In the genomic region with DNA sequence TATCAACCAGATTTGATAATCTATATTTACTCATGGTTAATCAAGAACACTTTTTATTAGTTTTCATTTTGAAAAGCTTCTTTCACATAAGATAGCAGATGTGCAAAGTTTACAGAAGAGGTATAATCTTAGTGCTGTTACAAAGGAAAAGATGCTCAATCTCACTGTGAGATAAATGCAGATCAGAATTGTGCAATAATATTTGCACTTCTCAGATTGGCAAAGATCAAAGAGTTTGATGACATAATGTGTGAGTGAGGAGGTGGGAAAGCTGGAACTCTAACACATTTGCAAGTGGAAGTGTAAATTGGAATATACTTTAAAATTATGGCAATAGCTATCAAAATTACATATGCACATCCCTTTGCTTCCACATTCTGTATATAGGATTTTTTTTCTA, we compare ENCODE assay signal across 32 cellular contexts.
"Had no signal": no experiment of that assay in that cellular context is flagged by ENCODE, and none has a peak within 500 bp of the region (broad histone marks: within the 10 kb centered on the region; RNA-seq: fewer than 3 reads in every experiment).

No MANE protein-coding gene starts in this region.

- H3K36me3 ChIP-seq: adrenal gland, colonic mucosa, esophagus squamous epithelium, gastroesophageal sphincter, heart right ventricle, WERI-Rb-1 had no signal

- FAIRE-seq: endometrium, endothelial cell of umbilical vein had no signal

- H3K4me1 ChIP-seq: adrenal gland, body of pancreas, colonic mucosa, gastroesophageal sphincter had no signal

- H3K4me2 ChIP-seq: hepatocyte had no signal

- H3K27ac ChIP-seq: adrenal gland, body of pancreas, colonic mucosa, epithelial cell of prostate, esophagus squamous epithelium, gastroesophageal sphincter, heart right ventricle, hepatocyte, WERI-Rb-1 had no signal

- DNase-seq: activated B cell treated with CpG ODN at 0.5 μM for 24 hours; activated CD4-positive, alpha-beta T cell treated with anti-CD3 and anti-CD28 coated beads for 48 hours; activated CD4-positive, alpha-beta T cell treated with anti-CD3 and anti-CD28 coated beads, Interleukin-2, amount 50 U/mL, for 1 hour; activated CD4-positive, alpha-beta T cell treated with anti-CD3 and anti-CD28 coated beads, Interleukin-2, amount 50 U/mL, for 48 hours; activated CD8-positive, alpha-beta memory T cell treated with anti-CD3 and anti-CD28 coated beads for 24 hours; activated CD8-positive, alpha-beta T cell treated with anti-CD3 and anti-CD28 coated beads for 36 hours; activated effector memory CD4-positive, alpha-beta T cell treated with Interleukin-2 at 50 U/mL for 16 hours; activated gamma-delta T cell treated with Interleukin-2 at 50 U/mL for 16 hours; activated naive CD4-positive, alpha-beta T cell treated with anti-CD3 and anti-CD28 coated beads for 36 hours; activated naive CD8-positive, alpha-beta T cell treated with anti-CD3 and anti-CD28 coated beads for 36 hours; activated naive CD8-positive, alpha-beta T cell treated with anti-CD3 and anti-CD28 coated beads, Interleukin-2, amount 50 U/mL, for 24 hours; activated T-cell treated with anti-CD3 and anti-CD28 coated beads, Interleukin-2, amount 50 U/mL, for 4 hours; adrenal gland; amygdala; aorta; body of pancreas; caudate nucleus; cerebellar nuclear complex; colonic mucosa; effector CD8-positive, alpha-beta T cell; esophagus squamous epithelium; foreskin melanocyte; heart right ventricle; T1000; WERI-Rb-1 had no signal

- H3K27me3 ChIP-seq: adrenal gland, body of pancreas, colonic mucosa, esophagus squamous epithelium, gastroesophageal sphincter, heart right ventricle, hepatocyte had no signal

- H3K9me3 ChIP-seq: adrenal gland, body of pancreas, colonic mucosa, esophagus squamous epithelium, gastroesophageal sphincter, heart right ventricle had no signal

- ATAC-seq: activated CD4-positive, CD25-positive, alpha-beta regulatory T cell treated with anti-CD3 and anti-CD28 coated beads, Interleukin-2, amount 50 U/mL, for 24 hours; activated CD8-positive, alpha-beta T cell treated with anti-CD3 and anti-CD28 coated beads for 36 hours; activated naive CD8-positive, alpha-beta T cell treated with anti-CD3 and anti-CD28 coated beads, Interleukin-2, amount 50 U/mL, for 24 hours; activated T-cell treated with anti-CD3 and anti-CD28 coated beads, Interleukin-2, amount 50 U/mL, for 4 hours; activated T-helper 17 cell treated with anti-CD3 and anti-CD28 coated beads, Interleukin-2, amount 50 U/mL, for 72 hours; body of pancreas; gastroesophageal sphincter; heart right ventricle had no signal

- H3K79me2 ChIP-seq: hepatocyte had no signal

- H2AFZ ChIP-seq: hepatocyte had no signal

- H3K4me3 ChIP-seq: adrenal gland, body of pancreas, colonic mucosa, esophagus squamous epithelium, gastroesophageal sphincter, heart right ventricle, hepatocyte had no signal
